8 cellular contexts compared by ENCODE assay signal in the genomic region with DNA sequence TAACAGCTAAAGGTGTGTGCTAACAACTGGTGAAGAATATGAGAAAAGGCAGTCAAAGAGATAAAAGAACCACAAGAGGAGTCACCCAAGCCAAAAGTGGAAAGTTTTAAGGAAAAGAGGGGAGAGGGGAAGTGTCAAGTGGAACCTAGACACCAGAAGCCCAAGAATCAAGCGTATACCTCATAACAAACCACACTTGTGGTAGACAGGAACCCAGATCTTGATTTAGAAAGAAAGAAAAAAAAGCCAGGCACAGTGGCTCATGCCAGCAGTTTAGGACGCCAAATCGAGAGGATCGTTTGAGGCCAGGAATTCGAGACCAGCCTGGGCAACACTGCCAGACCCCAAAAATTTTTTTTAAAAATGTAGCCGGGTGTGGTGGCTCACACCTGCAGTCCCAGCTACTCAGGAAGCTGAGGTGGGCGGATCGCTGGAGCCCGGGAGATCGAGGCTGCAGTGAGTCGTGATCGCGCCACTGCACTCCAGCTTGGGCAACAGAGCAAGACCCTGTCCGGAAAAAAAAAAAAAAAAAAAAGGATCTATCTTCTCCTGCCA. TPM values are rescaled to one million over a fixed set of nuclear protein-coding genes. Genes with fewer than 3 reads are reported as not detected.
DNase-seq lines count a peak whose midpoint lies in the region; ATAC-seq, FAIRE-seq and TF ChIP-seq lines count a peak whose summit lies in the region.

No MANE protein-coding gene starts in this region.

- DNase-seq in Calu3: no peak
- DNase-seq in bronchial epithelial cell (ENCODE audit: low read depth): no peak
- peak in 6 of 9 donors; percentile 4 to 30 (median 20) for DNase-seq in naive thymus-derived CD4-positive, alpha-beta T cell
- no peak for DNase-seq in DMS 273 (lab: John Stamatoyannopoulos, UW; ENCODE audit: unreplicated experiment)
- DNase-seq in T-helper 9 cell: no peak
- no peak for DNase-seq in NCI-H2227 treated with DMSO at 0.1 percent for 48 hours (lab: John Stamatoyannopoulos, UW)

- POLR2A ChIA-PET in naive thymus-derived CD4-positive, alpha-beta T cell (lab: Charles Lee): interaction anchor here (0.6 kb wide), 1 partner anchor 15 kb away, joined by 4 read pairs; no protein-coding TSS in a partner anchor

- H3K27me3 Mint-ChIP-seq in Calu3 (ENCODE audit: unreplicated experiment): no peaks in the 10 kb centered on the region
- no peaks in the 10 kb centered on the region for H3K27me3 Mint-ChIP-seq in naive thymus-derived CD4-positive, alpha-beta T cell

- FAIRE-seq in bronchial epithelial cell (lab: Jason Lieb, UNC): no peak

- TF ChIP-seq CTCF in Calu3 (IDR thresholded peaks at IDR 0.05; ENCODE audit: unreplicated experiment) (no peak), bronchial epithelial cell (IDR thresholded peaks at IDR 0.05; ENCODE audit: insufficient read depth, low read length, severe bottlenecking) (no peak)

- peaks cover 9 to 26% of the 10 kb centered on the region in 2 donors for H3K4me1 ChIP-seq in naive thymus-derived CD4-positive, alpha-beta T cell (ENCODE audit: control insufficient read depth in 2 of 2, insufficient read depth in 2 of 2, low read length in 2 of 2)

- intact Hi-C loops in Calu3 (cut with micrococcal nuclease; ENCODE audit: unreplicated experiment): no loop called here
- intact Hi-C loops in naive thymus-derived CD4-positive, alpha-beta T cell (cut with micrococcal nuclease): loop anchor here in 1 of 2 donors (2.0 to 5.0 kb wide), 4 partner anchors 51 to 447 kb away; a partner anchor contains a TSS

- CTCF ChIA-PET in Calu3 (lab: Charles Lee): interaction anchor here (0.6 to 1.1 kb wide), 3 partner anchors 15 to 87 kb away, joined by 3 to 4 read pairs (median 3); a partner anchor contains a TSS
- CTCF ChIA-PET in naive thymus-derived CD4-positive, alpha-beta T cell (lab: Charles Lee): interaction anchor here (0.5 to 2.2 kb wide), 5 partner anchors 19 to 186 kb away, joined by 3 to 10 read pairs (median 4); a partner anchor contains a TSS

- H3K4me3 ChIP-seq in bronchial epithelial cell (ENCODE audit: low read depth, low read length): peak overlapping the region; percentile 93
- H3K4me3 ChIP-seq in naive thymus-derived CD4-positive, alpha-beta T cell (ENCODE audit: low read length): peak overlapping the region; percentile 100

- H3K9me3 Mint-ChIP-seq in Calu3 (ENCODE audit: low read depth, unreplicated experiment): no peaks in the 10 kb centered on the region
- H3K9me3 Mint-ChIP-seq in naive thymus-derived CD4-positive, alpha-beta T cell: no peaks in the 10 kb centered on the region

- H3K27ac ChIP-seq in KOPT-K1 (ENCODE audit: low read depth, low read length, poor library complexity, severe bottlenecking): peak overlapping the region; percentile 78
- H3K27ac ChIP-seq in naive thymus-derived CD4-positive, alpha-beta T cell (ENCODE audit: low read depth, low read length): peak overlapping the region; percentile 86

- no peaks in the 10 kb centered on the region for H3K27me3 ChIP-seq in bronchial epithelial cell (ENCODE audit: control insufficient read depth, insufficient read depth, low read length)
- H3K27me3 ChIP-seq in naive thymus-derived CD4-positive, alpha-beta T cell (ENCODE audit: control insufficient read depth in 2 of 2, insufficient read depth in 2 of 2, low read length in 2 of 2): no peaks in the 10 kb centered on the region

- H3K4me1 Mint-ChIP-seq in Calu3 (ENCODE audit: low read depth, unreplicated experiment): peaks cover 25% of the 10 kb centered on the region
- H3K4me1 Mint-ChIP-seq in naive thymus-derived CD4-positive, alpha-beta T cell: peaks cover 22 to 45% (median 40%) of the 10 kb centered on the region in 7 donors

- H3K4me3 Mint-ChIP-seq in Calu3 (ENCODE audit: low read depth, unreplicated experiment): peak overlapping the region; percentile 91
- peak overlapping the region; percentile 79 to 99 (median 93) for H3K4me3 Mint-ChIP-seq in naive thymus-derived CD4-positive, alpha-beta T cell

- BruUV-seq in Calu3 (replicated peaks; lab: Mats Ljungman, UMichigan): TSS peak; percentile 53

- peak overlapping the region; percentile 63 for H3K27ac Mint-ChIP-seq in Calu3 (ENCODE audit: unreplicated experiment)
- H3K27ac Mint-ChIP-seq in naive thymus-derived CD4-positive, alpha-beta T cell: peak overlapping the region; percentile 57 to 96 (median 88)

- H3K9me3 ChIP-seq in KOPT-K1 (ENCODE audit: insufficient read depth, low read length, poor library complexity, severe bottlenecking): no peaks in the 10 kb centered on the region
- H3K9me3 ChIP-seq in naive thymus-derived CD4-positive, alpha-beta T cell (ENCODE audit: control insufficient read depth in 2 of 3, low read length in 3 of 3): no peaks in the 10 kb centered on the region

- H3K36me3 Mint-ChIP-seq in Calu3 (ENCODE audit: insufficient read depth, unreplicated experiment): peaks cover 30% of the 10 kb centered on the region
- H3K36me3 Mint-ChIP-seq in naive thymus-derived CD4-positive, alpha-beta T cell: peaks cover 0 to 15% (median 7%) of the 10 kb centered on the region in 5 donors

- ATAC-seq in naive thymus-derived CD4-positive, alpha-beta T cell: no peak
- ATAC-seq in HG03354 (IDR thresholded peaks at IDR 0.05; ENCODE audit: poor library complexity, severe bottlenecking, unreplicated experiment): no peak

- peaks cover 24% of the 10 kb centered on the region for H3K36me3 ChIP-seq in KOPT-K1 (ENCODE audit: insufficient read depth, low read length)
- H3K36me3 ChIP-seq in bronchial epithelial cell (ENCODE audit: control insufficient read depth, insufficient read depth, low read length): no peaks in the 10 kb centered on the region
- H3K36me3 ChIP-seq in naive thymus-derived CD4-positive, alpha-beta T cell (ENCODE audit: control insufficient read depth in 2 of 3, insufficient read depth in 3 of 3, low read length in 3 of 3): peaks cover 0 to 9% (median 0%) of the 10 kb centered on the region in 3 experiments

RNA-seq across cellular contexts. Expression of a gene that starts 0.9 kb away (rescaled TPM):
- total RNA-seq in Calu3 (2022) (20.7 and 24.3 TPM in 2 replicates), bronchial epithelial cell (19.6 and 27.4 TPM in 2 replicates)
- total RNA-seq in naive thymus-derived CD4-positive, alpha-beta T cell: 10 to 100 TPM in 3 of 5 experiments, 1 to 10 TPM in 2; 6.8 to 22.1 (median 13.1) TPM
- polyA plus RNA-seq in naive thymus-derived CD4-positive, alpha-beta T cell: 10 to 100 TPM; 16.8 to 24.9 TPM

RNA-seq across cellular contexts. Expression of a gene that starts 38.2 kb away (rescaled TPM):
- total RNA-seq in Calu3 (2022): 307 and 322 TPM in 2 replicates
- total RNA-seq in bronchial epithelial cell: 194 and 205 TPM in 2 replicates
- 100 to 1,000 TPM; 126 to 247 (median 185) TPM for total RNA-seq in naive thymus-derived CD4-positive, alpha-beta T cell
- 100 to 1,000 TPM; 222 to 305 TPM for polyA plus RNA-seq in naive thymus-derived CD4-positive, alpha-beta T cell

RNA-seq across cellular contexts. Expression of a gene that starts 38.7 kb away (rescaled TPM):
- total RNA-seq in Calu3 (2022) (33.1 and 39.9 TPM in 2 replicates), bronchial epithelial cell (5.5 and 5.6 TPM in 2 replicates)
- total RNA-seq in naive thymus-derived CD4-positive, alpha-beta T cell: 10 to 100 TPM; 14.4 to 21.8 (median 19.0) TPM
- polyA plus RNA-seq in naive thymus-derived CD4-positive, alpha-beta T cell: 10 to 100 TPM; 16.2 to 17.8 TPM

RNA-seq across cellular contexts. Expression of a gene that starts 43.6 kb away (rescaled TPM):
- total RNA-seq in Calu3 (2022): not detected in 2 replicates
- total RNA-seq in bronchial epithelial cell: not detected in 2 replicates
- not detected for total RNA-seq in naive thymus-derived CD4-positive, alpha-beta T cell
- polyA plus RNA-seq in naive thymus-derived CD4-positive, alpha-beta T cell: under 1 TPM; 0.10 to 0.15 TPM

Comparison
In these comparisons a context has a peak if more than half of its experiments do, and no peak if none do; other contexts are left out.
1. DNase-seq: peak in naive thymus-derived CD4-positive, alpha-beta T cell (6 of 9); none in Calu3 (single experiment), bronchial epithelial cell (single experiment), DMS 273 (single experiment), T-helper 9 cell (single experiment) and NCI-H2227 treated with DMSO at 0.1 percent for 48 hours (single experiment).